Comparison of ENCODE assay signal across 1 cellular context in genomic region chr11:34809191-34810106, GRCh38.
A peak's percentile ranks its signal among the peaks of the same experiment; 100 is the strongest.
TF ChIP-seq lines count a peak whose summit lies in the region.

No MANE protein-coding gene starts in this region.

TF ChIP-seq in K562, 482 proteins besides CTCF, POLR2A, EP300 and RAD21 (continued from another document):
- TF ChIP-seq STAT6 (CRISPR knock-in tag; IDR thresholded peaks at IDR 0.05) (no peak), ZBTB1 (CRISPR knock-in tag; IDR thresholded peaks at IDR 0.05; ENCODE audit: borderline replicate concordance, low read depth) (no peak), ZNF175 (CRISPR knock-in tag; IDR thresholded peaks at IDR 0.05; ENCODE audit: low read depth) (peak; percentile 93), ZNF449 (CRISPR knock-in tag; IDR thresholded peaks at IDR 0.05) (no peak), ZNF696 (CRISPR knock-in tag; conservative IDR thresholded peaks at IDR 0.05) (no peak), CC2D1A (IDR thresholded peaks at IDR 0.05) (peak; percentile 71), MCM7 (IDR thresholded peaks at IDR 0.05) (no peak), XRCC5 (IDR thresholded peaks at IDR 0.05; ENCODE audit: low read depth, low read length) (no peak), PPARD (CRISPR knock-in tag; IDR thresholded peaks at IDR 0.05) (no peak), HDAC3 (IDR thresholded peaks at IDR 0.05; ENCODE audit: borderline replicate concordance, partially characterized antibody) (peak; percentile 54), DIDO1 (tag; IDR thresholded peaks at IDR 0.05; ENCODE audit: low read depth) (0 out of 2 replicates have a peak, but pooled peaks have one; percentile 73), JUN (IDR thresholded peaks at IDR 0.05; ENCODE audit: borderline replicate concordance, low read depth, low read length) (peak; percentile 91), JUN (CRISPR knock-in tag; IDR thresholded peaks at IDR 0.05; ENCODE audit: borderline replicate concordance) (no peak), IRF2 (CRISPR knock-in tag; IDR thresholded peaks at IDR 0.05) (no peak), POLR2G (IDR thresholded peaks at IDR 0.05; ENCODE audit: low read depth, low read length) (no peak), ZNF384 (IDR thresholded peaks at IDR 0.05; ENCODE audit: low read depth, low read length) (no peak), NR3C1 (CRISPR knock-in tag; IDR thresholded peaks at IDR 0.05) (no peak), MTA2 (IDR thresholded peaks at IDR 0.05; ENCODE audit: low read depth) (peak; percentile 64; the same call in 1 of the 2 replicates), MYC (IDR thresholded peaks at IDR 0.05; ENCODE audit: low read depth, low read length) (no peak), MYC (CRISPR knock-in tag; IDR thresholded peaks at IDR 0.05; ENCODE audit: borderline replicate concordance, low read depth) (peak; percentile 85; the same call in 1 of the 2 replicates), RBFOX2 (IDR thresholded peaks at IDR 0.05; ENCODE audit: low read depth, low read length) (no peak), RCOR1 (IDR thresholded peaks at IDR 0.05; ENCODE audit: borderline replicate concordance in 1 of 2, low read depth in 2 of 2, low read length in 2 of 2) (peak in 1 of 2 experiments; percentile 71; a peak in 2 of 4 replicates), PYGO2 (tag; IDR thresholded peaks at IDR 0.05) (peak; percentile 64; the same call in 1 of the 2 replicates), FUS (optimal IDR thresholded peaks at IDR 0.05; ENCODE audit: low read depth, low read length) (no peak), ZNF408 (CRISPR knock-in tag; IDR thresholded peaks at IDR 0.05; ENCODE audit: low read depth) (no peak), OTX1 (CRISPR knock-in tag; IDR thresholded peaks at IDR 0.05) (no peak), MYBL2 (IDR thresholded peaks at IDR 0.05; ENCODE audit: low read depth) (no peak; the same call in 1 of the 2 replicates), MYBL2 (CRISPR knock-in tag; IDR thresholded peaks at IDR 0.05; ENCODE audit: borderline replicate concordance) (no peak), ZBTB8A (IDR thresholded peaks at IDR 0.05; ENCODE audit: partially characterized antibody) (no peak)
- TF ChIP-seq, protein P1, sequence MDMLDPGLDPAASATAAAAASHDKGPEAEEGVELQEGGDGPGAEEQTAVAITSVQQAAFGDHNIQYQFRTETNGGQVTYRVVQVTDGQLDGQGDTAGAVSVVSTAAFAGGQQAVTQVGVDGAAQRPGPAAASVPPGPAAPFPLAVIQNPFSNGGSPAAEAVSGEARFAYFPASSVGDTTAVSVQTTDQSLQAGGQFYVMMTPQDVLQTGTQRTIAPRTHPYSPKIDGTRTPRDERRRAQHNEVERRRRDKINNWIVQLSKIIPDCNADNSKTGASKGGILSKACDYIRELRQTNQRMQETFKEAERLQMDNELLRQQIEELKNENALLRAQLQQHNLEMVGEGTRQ (CRISPR knock-in tag; IDR thresholded peaks at IDR 0.05): no peak
- TF ChIP-seq, protein P2, sequence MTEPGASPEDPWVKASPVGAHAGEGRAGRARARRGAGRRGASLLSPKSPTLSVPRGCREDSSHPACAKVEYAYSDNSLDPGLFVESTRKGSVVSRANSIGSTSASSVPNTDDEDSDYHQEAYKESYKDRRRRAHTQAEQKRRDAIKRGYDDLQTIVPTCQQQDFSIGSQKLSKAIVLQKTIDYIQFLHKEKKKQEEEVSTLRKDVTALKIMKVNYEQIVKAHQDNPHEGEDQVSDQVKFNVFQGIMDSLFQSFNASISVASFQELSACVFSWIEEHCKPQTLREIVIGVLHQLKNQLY (CRISPR knock-in tag; conservative IDR thresholded peaks at IDR 0.05): no peak
- TF ChIP-seq, protein P3, sequence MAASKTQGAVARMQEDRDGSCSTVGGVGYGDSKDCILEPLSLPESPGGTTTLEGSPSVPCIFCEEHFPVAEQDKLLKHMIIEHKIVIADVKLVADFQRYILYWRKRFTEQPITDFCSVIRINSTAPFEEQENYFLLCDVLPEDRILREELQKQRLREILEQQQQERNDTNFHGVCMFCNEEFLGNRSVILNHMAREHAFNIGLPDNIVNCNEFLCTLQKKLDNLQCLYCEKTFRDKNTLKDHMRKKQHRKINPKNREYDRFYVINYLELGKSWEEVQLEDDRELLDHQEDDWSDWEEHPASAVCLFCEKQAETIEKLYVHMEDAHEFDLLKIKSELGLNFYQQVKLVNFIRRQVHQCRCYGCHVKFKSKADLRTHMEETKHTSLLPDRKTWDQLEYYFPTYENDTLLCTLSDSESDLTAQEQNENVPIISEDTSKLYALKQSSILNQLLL (CRISPR knock-in tag; IDR thresholded peaks at IDR 0.05; ENCODE audit: borderline replicate concordance): no peak
- TF ChIP-seq, protein P4, sequence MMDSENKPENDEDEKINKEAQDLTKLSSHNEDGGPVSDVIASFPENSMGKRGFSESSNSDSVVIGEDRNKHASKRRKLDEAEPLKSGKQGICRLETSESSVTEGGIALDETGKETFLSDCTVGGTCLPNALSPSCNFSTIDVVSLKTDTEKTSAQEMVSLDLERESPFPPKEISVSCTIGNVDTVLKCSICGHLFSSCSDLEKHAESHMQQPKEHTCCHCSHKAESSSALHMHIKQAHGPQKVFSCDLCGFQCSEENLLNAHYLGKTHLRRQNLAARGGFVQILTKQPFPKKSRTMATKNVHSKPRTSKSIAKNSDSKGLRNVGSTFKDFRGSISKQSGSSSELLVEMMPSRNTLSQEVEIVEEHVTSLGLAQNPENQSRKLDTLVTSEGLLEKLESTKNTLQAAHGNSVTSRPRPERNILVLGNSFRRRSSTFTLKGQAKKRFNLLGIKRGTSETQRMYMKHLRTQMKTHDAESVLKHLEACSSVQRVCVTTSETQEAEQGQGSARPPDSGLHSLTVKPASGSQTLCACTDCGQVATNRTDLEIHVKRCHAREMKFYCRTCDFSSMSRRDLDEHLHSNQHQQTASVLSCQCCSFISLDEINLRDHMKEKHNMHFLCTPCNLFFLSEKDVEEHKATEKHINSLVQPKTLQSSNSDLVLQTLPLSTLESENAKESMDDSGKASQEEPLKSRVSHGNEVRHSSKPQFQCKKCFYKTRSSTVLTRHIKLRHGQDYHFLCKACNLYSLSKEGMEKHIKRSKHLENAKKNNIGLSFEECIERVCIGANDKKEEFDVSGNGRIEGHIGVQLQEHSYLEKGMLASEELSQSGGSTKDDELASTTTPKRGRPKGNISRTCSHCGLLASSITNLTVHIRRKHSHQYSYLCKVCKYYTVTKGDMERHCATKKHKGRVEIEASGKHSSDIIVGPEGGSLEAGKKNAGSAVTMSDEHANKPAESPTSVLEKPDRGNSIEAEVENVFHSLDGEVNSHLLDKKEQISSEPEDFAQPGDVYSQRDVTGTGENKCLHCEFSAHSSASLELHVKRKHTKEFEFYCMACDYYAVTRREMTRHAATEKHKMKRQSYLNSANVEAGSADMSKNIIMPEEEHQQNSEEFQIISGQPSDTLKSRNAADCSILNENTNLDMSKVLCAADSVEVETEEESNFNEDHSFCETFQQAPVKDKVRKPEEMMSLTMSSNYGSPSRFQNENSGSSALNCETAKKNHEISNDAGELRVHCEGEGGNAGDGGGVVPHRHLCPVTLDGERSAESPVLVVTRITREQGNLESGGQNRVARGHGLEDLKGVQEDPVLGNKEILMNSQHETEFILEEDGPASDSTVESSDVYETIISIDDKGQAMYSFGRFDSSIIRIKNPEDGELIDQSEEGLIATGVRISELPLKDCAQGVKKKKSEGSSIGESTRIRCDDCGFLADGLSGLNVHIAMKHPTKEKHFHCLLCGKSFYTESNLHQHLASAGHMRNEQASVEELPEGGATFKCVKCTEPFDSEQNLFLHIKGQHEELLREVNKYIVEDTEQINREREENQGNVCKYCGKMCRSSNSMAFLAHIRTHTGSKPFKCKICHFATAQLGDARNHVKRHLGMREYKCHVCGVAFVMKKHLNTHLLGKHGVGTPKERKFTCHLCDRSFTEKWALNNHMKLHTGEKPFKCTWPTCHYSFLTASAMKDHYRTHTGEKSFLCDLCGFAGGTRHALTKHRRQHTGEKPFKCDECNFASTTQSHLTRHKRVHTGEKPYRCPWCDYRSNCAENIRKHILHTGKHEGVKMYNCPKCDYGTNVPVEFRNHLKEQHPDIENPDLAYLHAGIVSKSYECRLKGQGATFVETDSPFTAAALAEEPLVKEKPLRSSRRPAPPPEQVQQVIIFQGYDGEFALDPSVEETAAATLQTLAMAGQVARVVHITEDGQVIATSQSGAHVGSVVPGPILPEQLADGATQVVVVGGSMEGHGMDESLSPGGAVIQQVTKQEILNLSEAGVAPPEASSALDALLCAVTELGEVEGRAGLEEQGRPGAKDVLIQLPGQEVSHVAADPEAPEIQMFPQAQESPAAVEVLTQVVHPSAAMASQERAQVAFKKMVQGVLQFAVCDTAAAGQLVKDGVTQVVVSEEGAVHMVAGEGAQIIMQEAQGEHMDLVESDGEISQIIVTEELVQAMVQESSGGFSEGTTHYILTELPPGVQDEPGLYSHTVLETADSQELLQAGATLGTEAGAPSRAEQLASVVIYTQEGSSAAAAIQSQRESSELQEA (IDR thresholded peaks at IDR 0.05; ENCODE audit: low read depth): no peak
